In genomic region chr3:57221883-57222282, GRCh38 we compare ENCODE assay signal across 9 cellular contexts. TPM values are rescaled to one million over a fixed set of nuclear protein-coding genes. Genes with fewer than 3 reads are reported as not detected.
A peak's percentile ranks its signal among the peaks of the same experiment; 100 is the strongest.
DNase-seq lines count a peak whose midpoint lies in the region; ATAC-seq and TF ChIP-seq lines count a peak whose summit lies in the region.
"Had no signal": no experiment of that assay in that cellular context is flagged by ENCODE, and none has a peak within 500 bp of the region (broad histone marks: within the 10 kb centered on the region; RNA-seq: fewer than 3 reads in every experiment).

No MANE protein-coding gene starts in this region.

- H3K36me3 ChIP-seq in cardiac muscle cell (no peaks in the 10 kb centered on the region), right atrium auricular region (no peaks in the 10 kb centered on the region)

- peak; percentile 41 for TF ChIP-seq CTCF in cardiac muscle cell (IDR thresholded peaks at IDR 0.05; ENCODE audit: low read depth, low read length)
- peak in 1 of 2 donors; percentile 43 for TF ChIP-seq CTCF in right atrium auricular region (IDR thresholded peaks at IDR 0.05)

- H3K4me1 ChIP-seq in cardiac muscle cell (ENCODE audit: low read depth) (peaks cover 7% of the 10 kb centered on the region), right atrium auricular region (peaks cover 0 to 4% of the 10 kb centered on the region in 2 donors)

- no peak overlapping the region for H3K27ac ChIP-seq in cardiac muscle cell
- H3K27ac ChIP-seq in right atrium auricular region = no peak overlapping the region

- H3K27me3 ChIP-seq in cardiac muscle cell = no peaks in the 10 kb centered on the region
- no peaks in the 10 kb centered on the region for H3K27me3 ChIP-seq in right atrium auricular region

- intact Hi-C loops in left ventricle myocardium superior (cut with micrococcal nuclease) = loop anchor here (10.0 kb wide), 2 partner anchors 47 to 117 kb away; no protein-coding TSS in a partner anchor

- ATAC-seq in SK-N-SH treated with all-trans-retinoic acid at 6 μM for 48 hours (peak; percentile 63; the same call in 2 of the 3 replicates), left ventricle myocardium superior (peak; percentile 45), HG03039 (IDR thresholded peaks at IDR 0.05; ENCODE audit: unreplicated experiment) (no peak)
- ATAC-seq: natural killer cell treated with Interleukin-12 subunit alpha and Interleukin-12 subunit beta and Interleukin-15 and Interleukin-18, amount 100 ng/mL, for 72 hours had no signal

- H3K4me3 ChIP-seq in cardiac muscle cell (no peak overlapping the region), right atrium auricular region (no peak overlapping the region)

- H3K9me3 ChIP-seq in cardiac muscle cell (ENCODE audit: low read depth) = no peaks in the 10 kb centered on the region
- no peaks in the 10 kb centered on the region for H3K9me3 ChIP-seq in right atrium auricular region

- DNase-seq in cardiac muscle cell (ENCODE audit: low read depth in 1 of 2, low spot score in 1 of 2) = peak; percentile 27 to 58
- no peak for DNase-seq in right atrium auricular region (ENCODE audit: low spot score)
- no peak for DNase-seq in left ventricle myocardium superior
- DNase-seq in activated naive CD4-positive, alpha-beta T cell treated with anti-CD3 and anti-CD28 coated beads, Interleukin-2, amount 50 U/mL, for 16 hours = no peak
- no peak for DNase-seq in activated CD8-positive, alpha-beta memory T cell treated with anti-CD3 and anti-CD28 coated beads, Interleukin-2, amount 50 U/mL, for 48 hours
- no peak for DNase-seq in activated effector memory CD4-positive, alpha-beta T cell treated with anti-CD3 and anti-CD28 coated beads, Interleukin-2, amount 50 U/mL, for 16 hours

TF ChIP-seq in SK-N-SH treated with all-trans-retinoic acid at 6 μM for 48 hours, 23 proteins besides CTCF, POLR2A, EP300 and RAD21:
- TF ChIP-seq SNAI2 (CRISPR knock-in tag; IDR thresholded peaks at IDR 0.05) (no peak), TCF4 (CRISPR knock-in tag; IDR thresholded peaks at IDR 0.05; ENCODE audit: borderline replicate concordance) (no peak), RARB (CRISPR knock-in tag; IDR thresholded peaks at IDR 0.05) (no peak), GLIS3 (CRISPR knock-in tag; IDR thresholded peaks at IDR 0.05) (no peak), ESRRG (CRISPR knock-in tag; IDR thresholded peaks at IDR 0.05) (no peak), CREB5 (CRISPR knock-in tag; IDR thresholded peaks at IDR 0.05; ENCODE audit: low read depth) (no peak), CSDC2 (CRISPR knock-in tag; IDR thresholded peaks at IDR 0.05) (no peak), TSHZ2 (CRISPR knock-in tag; IDR thresholded peaks at IDR 0.05) (no peak), PATZ1 (CRISPR knock-in tag; IDR thresholded peaks at IDR 0.05; ENCODE audit: borderline replicate concordance) (no peak), TOX (CRISPR knock-in tag; IDR thresholded peaks at IDR 0.05; ENCODE audit: borderline replicate concordance) (no peak), PPARA (CRISPR knock-in tag; IDR thresholded peaks at IDR 0.05; ENCODE audit: borderline replicate concordance) (no peak), ZFP30 (CRISPR knock-in tag; IDR thresholded peaks at IDR 0.05) (no peak), ZNF70 (CRISPR knock-in tag; IDR thresholded peaks at IDR 0.05) (no peak), POU6F1 (CRISPR knock-in tag; IDR thresholded peaks at IDR 0.05; ENCODE audit: borderline replicate concordance, low read depth) (no peak), OSR1 (CRISPR knock-in tag; IDR thresholded peaks at IDR 0.05) (no peak), ZNF8 (CRISPR knock-in tag; IDR thresholded peaks at IDR 0.05) (no peak), ISL1 (CRISPR knock-in tag; IDR thresholded peaks at IDR 0.05) (no peak), ZNF565 (CRISPR knock-in tag; conservative IDR thresholded peaks at IDR 0.05; ENCODE audit: low read depth) (no peak), CSRNP3 (CRISPR knock-in tag; IDR thresholded peaks at IDR 0.05) (no peak)
TF ChIP-seq in SK-N-SH treated with all-trans-retinoic acid at 6 μM for 48 hours: peak in this region for 0.

RNA-seq across cellular contexts. Expression of gene APPL1, which starts 5.6 kb away (rescaled TPM):
- 24.9 and 29.1 TPM in 2 replicates for total RNA-seq in cardiac muscle cell
- 46.0 and 66.5 TPM in 2 replicates for polyA plus RNA-seq in cardiac muscle cell
- 10 to 100 TPM; 31.6 to 38.1 TPM for total RNA-seq in right atrium auricular region
- total RNA-seq in left ventricle myocardium superior = 49.2 TPM

RNA-seq across cellular contexts. Expression of gene HESX1, which starts 22.1 kb away (rescaled TPM):
- 2.5 and 6.4 TPM in 2 replicates for total RNA-seq in cardiac muscle cell
- 7.0 and 12.2 TPM in 2 replicates for polyA plus RNA-seq in cardiac muscle cell
- 1 to 10 TPM in 1 of 2 donors, under 1 TPM in 1; 0.75 to 1.2 TPM for total RNA-seq in right atrium auricular region
- total RNA-seq in left ventricle myocardium superior = 0.77 TPM
- total RNA-seq: natural killer cell treated with Interleukin-12 subunit alpha and Interleukin-12 subunit beta and Interleukin-15 and Interleukin-18, amount 100 ng/mL, for 72 hours had no signal

RNA-seq across cellular contexts. Expression of gene IL17RD, which starts 56.7 kb away (rescaled TPM):
- total RNA-seq in cardiac muscle cell (23.1 and 110 TPM in 2 replicates), right atrium auricular region (1 to 10 TPM; 2.1 to 2.8 TPM), left ventricle myocardium superior (4.4 TPM)
- 7.4 and 26.5 TPM in 2 replicates for polyA plus RNA-seq in cardiac muscle cell

Comparison
In these comparisons a context has a peak if more than half of its experiments do, and no peak if none do; other contexts are left out.
1. DNase-seq: peak in cardiac muscle cell (2 of 2); none in right atrium auricular region (single experiment), left ventricle myocardium superior (single experiment), activated naive CD4-positive, alpha-beta T cell treated with anti-CD3 and anti-CD28 coated beads, Interleukin-2, amount 50 U/mL, for 16 hours (single experiment), activated CD8-positive, alpha-beta memory T cell treated with anti-CD3 and anti-CD28 coated beads, Interleukin-2, amount 50 U/mL, for 48 hours (single experiment) and activated effector memory CD4-positive, alpha-beta T cell treated with anti-CD3 and anti-CD28 coated beads, Interleukin-2, amount 50 U/mL, for 16 hours (single experiment).